Comparison of ENCODE assay signal across 27 cellular contexts in the genomic region with DNA sequence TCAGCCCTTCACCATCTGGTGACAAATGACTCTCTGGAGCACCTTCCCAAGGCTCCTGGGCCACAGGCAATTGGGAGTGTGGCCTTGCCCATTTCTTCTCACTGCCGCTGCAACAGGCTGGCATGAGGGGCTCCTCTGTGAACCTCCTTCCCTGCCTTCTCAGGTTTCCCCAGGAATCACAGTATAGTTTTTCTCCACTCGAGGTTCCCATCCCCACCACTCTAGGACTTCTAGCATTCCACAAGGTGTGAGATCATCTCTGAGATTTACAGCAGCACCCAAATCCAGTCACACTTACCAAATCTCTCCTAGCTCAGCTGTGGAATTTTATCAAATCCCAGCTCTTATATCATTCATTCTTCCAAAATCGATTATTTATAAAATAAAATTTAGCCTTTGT. TPM values are rescaled to one million over a fixed set of nuclear protein-coding genes. Genes with fewer than 3 reads are reported as not detected.
DNase-seq lines count a peak whose midpoint lies in the region; ATAC-seq, FAIRE-seq and TF ChIP-seq lines count a peak whose summit lies in the region.
"Had no signal": no experiment of that assay in that cellular context is flagged by ENCODE, and none has a peak within 500 bp of the region (broad histone marks: within the 10 kb centered on the region; RNA-seq: fewer than 3 reads in every experiment).

No MANE protein-coding gene starts in this region.

- intact Hi-C loops in lower lobe of right lung (cut with DNase I), result no loop called here

- DNase-seq in HTR-8/SVneo (ENCODE audit: insufficient read length, low spot score), result peak; percentile 10
- DNase-seq in astrocyte (ENCODE audit: low read depth), result peak; percentile 31
- DNase-seq in lower lobe of right lung, result no peak
- DNase-seq in NCI-H2196 (lab: John Stamatoyannopoulos, UW; ENCODE audit: unreplicated experiment), result no peak
- DNase-seq in NCI-H2171 treated with DMSO at 0.1 percent for 48 hours (lab: John Stamatoyannopoulos, UW), result no peak
- DNase-seq in NCI-H1092 treated with DMSO at 0.1 percent for 48 hours (lab: John Stamatoyannopoulos, UW), result no peak
- DNase-seq: BE2C; CD8-positive, alpha-beta memory T cell; DMS 273 treated with DMSO at 0.1 percent for 48 hours; DMS79; H9; HFFc6; KBM-7; NCI-H2029 treated with DMSO at 0.1 percent for 48 hours; NCI-H2171; NCI-H446; NCI-H524 treated with DMSO at 0.1 percent for 48 hours; NCI-H774; SIG-M5; SK-N-SH had no signal

- no peaks in the 10 kb centered on the region for H3K36me3 Mint-ChIP-seq in astrocyte (ENCODE audit: low read depth, unreplicated experiment)
- H3K36me3 Mint-ChIP-seq: CD14-positive monocyte; CD8-positive, alpha-beta memory T cell had no signal

- H3K4me1 Mint-ChIP-seq in astrocyte (ENCODE audit: low read depth, unreplicated experiment), result peaks cover 13% of the 10 kb centered on the region
- H3K4me1 Mint-ChIP-seq: CD8-positive, alpha-beta memory T cell had no signal

- no peaks in the 10 kb centered on the region for H3K27me3 Mint-ChIP-seq in astrocyte (ENCODE audit: low read depth, unreplicated experiment)
- H3K27me3 Mint-ChIP-seq: CD8-positive, alpha-beta memory T cell had no signal

- H4K20me1 ChIP-seq in astrocyte (ENCODE audit: insufficient read depth, low read length), result no peaks in the 10 kb centered on the region

- TF ChIP-seq POLR2A in GM18505 (IDR thresholded peaks at IDR 0.05; ENCODE audit: borderline replicate concordance, extremely low read depth, insufficient read depth, insufficient read length), result no peak

- no peaks in the 10 kb centered on the region for H3K36me3 ChIP-seq in astrocyte (ENCODE audit: insufficient read depth, low read length)
- no peaks in the 10 kb centered on the region for H3K36me3 ChIP-seq in lower lobe of right lung
- H3K36me3 ChIP-seq: BE2C had no signal

- no peak overlapping the region for H3K4me2 ChIP-seq in astrocyte (ENCODE audit: low read length)
- H3K4me2 ChIP-seq: SK-N-SH had no signal

- no peaks in the 10 kb centered on the region for H3K79me2 ChIP-seq in astrocyte (ENCODE audit: insufficient read depth, low read length)

- no peak for FAIRE-seq in HTR-8/SVneo (lab: Jason Lieb, UNC)
- no peak for FAIRE-seq in astrocyte (lab: Jason Lieb, UNC)
- FAIRE-seq: GM12892, GM18507, RCC 7860 had no signal

- no peak overlapping the region for H2AFZ ChIP-seq in astrocyte (ENCODE audit: low read depth, low read length)

- H3K4me3 ChIP-seq in astrocyte (ENCODE audit: insufficient read depth, low read depth, low read length) (no peak overlapping the region), lower lobe of right lung (no peak overlapping the region)

- TF ChIP-seq CTCF in astrocyte (IDR thresholded peaks at IDR 0.05; ENCODE audit: insufficient read depth, low read depth, low read length), result no peak
- TF ChIP-seq CTCF in lower lobe of right lung (IDR thresholded peaks at IDR 0.05), result no peak

- H3K27me3 ChIP-seq in astrocyte (ENCODE audit: insufficient read depth, low read length) (no peaks in the 10 kb centered on the region), lower lobe of right lung (ENCODE audit: low read depth) (no peaks in the 10 kb centered on the region)

- peak overlapping the region; percentile 35 for H3K27ac Mint-ChIP-seq in astrocyte (ENCODE audit: unreplicated experiment)
- H3K27ac Mint-ChIP-seq: CD14-positive monocyte; CD8-positive, alpha-beta memory T cell; HFFc6 had no signal

- H3K9me3 ChIP-seq in astrocyte (ENCODE audit: insufficient read depth, low read depth, low read length), result no peaks in the 10 kb centered on the region
- no peaks in the 10 kb centered on the region for H3K9me3 ChIP-seq in lower lobe of right lung
- H3K9me3 ChIP-seq: BE2C, SK-N-SH had no signal

- H3K4me3 Mint-ChIP-seq in astrocyte (ENCODE audit: unreplicated experiment), result no peak overlapping the region
- H3K4me3 Mint-ChIP-seq: CD14-positive monocyte; CD8-positive, alpha-beta memory T cell; H9; HFFc6 had no signal

- no peak overlapping the region for H3K9ac ChIP-seq in astrocyte (ENCODE audit: low read length)
- H3K9ac ChIP-seq: SK-N-SH had no signal

- no peaks in the 10 kb centered on the region for H3K9me3 Mint-ChIP-seq in astrocyte (ENCODE audit: unreplicated experiment)
- H3K9me3 Mint-ChIP-seq: CD8-positive, alpha-beta memory T cell; H9; HFFc6 had no signal

- ATAC-seq in lower lobe of right lung (peak; percentile 33 to 55), GM18505 (IDR thresholded peaks at IDR 0.05; ENCODE audit: unreplicated experiment) (no peak)

- H3K4me1 ChIP-seq in astrocyte (ENCODE audit: insufficient read depth, low read length) (no peaks in the 10 kb centered on the region), lower lobe of right lung (no peaks in the 10 kb centered on the region)
- H3K4me1 ChIP-seq: BE2C had no signal

- H3K27ac ChIP-seq in astrocyte (ENCODE audit: low read depth, low read length) (no peak overlapping the region), lower lobe of right lung (no peak overlapping the region)

RNA-seq across cellular contexts. Expression of a gene that starts 18.7 kb away (rescaled TPM):
- total RNA-seq in astrocyte (0.34 and 0.70 TPM in 2 replicates), lower lobe of right lung (188 TPM)
- total RNA-seq: A673, HFFc6, MCF 10A had no signal

RNA-seq across cellular contexts. Expression of a gene that starts 19.6 kb away (rescaled TPM):
- total RNA-seq in astrocyte (60.3 and 61.8 TPM in 2 replicates), lower lobe of right lung (44.0 TPM)

Comparison
In these comparisons a context has a peak if more than half of its experiments do, and no peak if none do; other contexts are left out.
1. DNase-seq: peak in HTR-8/SVneo (single experiment) and astrocyte (single experiment); none in lower lobe of right lung (single experiment), NCI-H2196 (single experiment), NCI-H2171 treated with DMSO at 0.1 percent for 48 hours (single experiment) and NCI-H1092 treated with DMSO at 0.1 percent for 48 hours (single experiment).
2. RNA of a gene that starts 18.7 kb away (total RNA-seq): 188 TPM in lower lobe of right lung (single experiment); 0.34 to 0.70 TPM in astrocyte; every median in the first group is over 100 times any median in the second.